ENCODE assay signal across 23 cellular contexts in genomic region chr12:57734586-57734985, GRCh38. TPM values are rescaled to one million over a fixed set of nuclear protein-coding genes. Genes with fewer than 3 reads are reported as not detected.
DNase-seq lines count a peak whose midpoint lies in the region; ATAC-seq, FAIRE-seq and TF ChIP-seq lines count a peak whose summit lies in the region.
"Had no signal": no experiment of that assay in that cellular context is flagged by ENCODE, and none has a peak within 500 bp of the region (broad histone marks: within the 10 kb centered on the region; RNA-seq: fewer than 3 reads in every experiment).

No MANE protein-coding gene starts in this region.

- no peak overlapping the region for H3K18ac ChIP-seq in IMR-90 (ENCODE audit: low read depth, low read length)

- peak overlapping the region; percentile 71; the same call in 1 of the 2 replicates for H3K23ac ChIP-seq in IMR-90 (ENCODE audit: low read depth, low read length)

- no peak for DNase-seq in activated CD8-positive, alpha-beta memory T cell treated with anti-CD3 and anti-CD28 coated beads, Interleukin-2, amount 10 ng/mL, durations not matched to agents 7 days and 5 days
- no peak for DNase-seq in activated CD8-positive, alpha-beta memory T cell treated with anti-CD3 and anti-CD28 coated beads, Interleukin-2, amount 50 U/mL, for 48 hours
- DNase-seq in IMR-90, result no peak
- no peak for DNase-seq in endothelial cell of umbilical vein (ENCODE audit: low read depth, low spot score)
- DNase-seq in osteoblast (ENCODE audit: insufficient read length, low spot score, missing footprints), result peak; percentile 69
- no peak for DNase-seq in left colon
- DNase-seq in GM12891 (ENCODE audit: insufficient read length, low spot score), result no peak
- DNase-seq in mesenteric fat pad (ENCODE audit: low spot score), result no peak
- DNase-seq: activated effector memory CD4-positive, alpha-beta T cell treated with Interleukin-2 at 50 U/mL for 16 hours; amniotic stem cell; MM.1S; NCI-H146; NCI-H748 treated with DMSO at 0.1 percent for 48 hours; OCI-M1; SIG-M5; small intestine; stimulated activated CD4-positive, alpha-beta T cell treated with anti-CD3 and anti-CD28 coated beads, Interleukin-2, amount 100 ng/mL, for 48 hours had no signal

- H2BK20ac ChIP-seq in IMR-90 (ENCODE audit: low read depth, low read length), result no peak overlapping the region

- no TSS peak for BruUV-seq in IMR-90 (replicated peaks; lab: Mats Ljungman, UMichigan)
- no TSS peak for BruUV-seq in endothelial cell of umbilical vein (replicated peaks; lab: Mats Ljungman, UMichigan)

- peaks cover 47% of the 10 kb centered on the region for H3K36me3 Mint-ChIP-seq in activated CD8-positive, alpha-beta memory T cell treated with anti-CD3 and anti-CD28 coated beads, Interleukin-2, amount 10 ng/mL, durations not matched to agents 7 days and 5 days

- H3K14ac ChIP-seq in IMR-90 (replicated peaks; ENCODE audit: low read depth, low read length), result no peak overlapping the region

- H3K4me1 ChIP-seq in IMR-90 (ENCODE audit: control insufficient read depth, insufficient read depth, low read length) (0 out of 2 replicates have a peak, but pooled peaks cover 3% of the 10 kb centered on the region), endothelial cell of umbilical vein (ENCODE audit: control insufficient read depth, extremely low read depth, insufficient read depth, low read length) (no peaks in the 10 kb centered on the region), osteoblast (ENCODE audit: insufficient read depth, low read length) (peaks cover 9% of the 10 kb centered on the region)
- H3K4me1 ChIP-seq: HAP-1 had no signal

- H3K4me1 Mint-ChIP-seq in activated CD8-positive, alpha-beta memory T cell treated with anti-CD3 and anti-CD28 coated beads, Interleukin-2, amount 10 ng/mL, durations not matched to agents 7 days and 5 days, result peaks cover 8% of the 10 kb centered on the region

- dilution Hi-C loops in IMR-90 (cut with HindIII; ENCODE audit: low sequenced_read_pairs, unreplicated experiment) (no loop called here), endothelial cell of umbilical vein (cut with MboI; ENCODE audit: extremely low pct_ligation_motif_present, low sequenced_read_pairs) (no loop called here)

- H3K36me3 ChIP-seq in IMR-90 (ENCODE audit: control insufficient read depth, insufficient read depth, low read length) (no peaks in the 10 kb centered on the region), endothelial cell of umbilical vein (ENCODE audit: control insufficient read depth in 2 of 2, extremely low read depth in 1 of 2, insufficient read depth in 2 of 2, low read length in 2 of 2) (no peaks in the 10 kb centered on the region), osteoblast (ENCODE audit: insufficient read depth, low read length) (no peaks in the 10 kb centered on the region)
- H3K36me3 ChIP-seq: gastroesophageal sphincter, HAP-1 had no signal

- H3K56ac ChIP-seq in IMR-90 (ENCODE audit: extremely low read depth, insufficient read depth, low read length), result no peak overlapping the region

- in situ Hi-C loops in IMR-90 (cut with MboI; ENCODE audit: low sequenced_read_pairs), result loop anchor here (10.0 kb wide), 1 partner anchor 150 kb away; no protein-coding TSS in a partner anchor

- no peak overlapping the region for H3K4me3 ChIP-seq in IMR-90 (ENCODE audit: insufficient read depth, low read depth, low read length)
- H3K4me3 ChIP-seq in endothelial cell of umbilical vein (replicated peaks in 1 of 3; ENCODE audit: insufficient read depth in 1 of 3, low read depth in 1 of 3, low read length in 3 of 3), result no peak overlapping the region
- H3K4me3 ChIP-seq in osteoblast (ENCODE audit: insufficient read depth, low read length), result no peak overlapping the region
- H3K4me3 ChIP-seq: A549; BLaER1 treated with 17β-estradiol and CSF1 and Interleukin-3, amounts not matched to agents 10 nM and 100 nM; gastroesophageal sphincter; HAP-1 had no signal

- H4K5ac ChIP-seq in IMR-90 (ENCODE audit: low read depth, low read length), result no peak overlapping the region

- no peaks in the 10 kb centered on the region for H3K79me1 ChIP-seq in IMR-90 (ENCODE audit: low read depth in 1 of 2, low read length in 2 of 2)

- no peak overlapping the region for H3K4me3 Mint-ChIP-seq in activated CD8-positive, alpha-beta memory T cell treated with anti-CD3 and anti-CD28 coated beads, Interleukin-2, amount 10 ng/mL, durations not matched to agents 7 days and 5 days
- H3K4me3 Mint-ChIP-seq: T-helper 1 cell treated with Interleukin-12 subunit alpha and Interleukin-12 subunit beta and Interleukin-4 antibody, amounts not matched to agents 30 μg/mL and 1 μg/mL, for 36 hours had no signal

- H3K4ac ChIP-seq in IMR-90 (ENCODE audit: low read depth, low read length), result no peak overlapping the region

- POLR2A ChIA-PET in IMR-90 (lab: Charles Lee; ENCODE audit: unreplicated experiment) (interaction anchor here (1.2 kb wide), 1 partner anchor 8 kb away, joined by 3 read pairs; no protein-coding TSS in a partner anchor), endothelial cell of umbilical vein (lab: Charles Lee) (no interaction called here)

- H3K4me2 ChIP-seq in IMR-90 (ENCODE audit: low read depth, low read length) (no peak overlapping the region), endothelial cell of umbilical vein (ENCODE audit: insufficient read depth, low read length) (no peak overlapping the region), osteoblast (ENCODE audit: insufficient read depth, low read length) (no peak overlapping the region)
- H3K4me2 ChIP-seq: A549; BLaER1 treated with 17β-estradiol and CSF1 and Interleukin-3, amounts not matched to agents 10 nM and 100 nM had no signal

- no CpG with 5 or more reads among the region's 4 CpGs for WGBS in IMR-90 (ENCODE audit: extremely low coverage in 2 of 2, insufficient read length in 1 of 2), 2 experiments

- no peaks in the 10 kb centered on the region for H3K27me3 Mint-ChIP-seq in activated CD8-positive, alpha-beta memory T cell treated with anti-CD3 and anti-CD28 coated beads, Interleukin-2, amount 10 ng/mL, durations not matched to agents 7 days and 5 days

- H3K9me1 ChIP-seq in IMR-90 (ENCODE audit: insufficient read depth, low read length) (no peaks in the 10 kb centered on the region), endothelial cell of umbilical vein (replicated peaks; ENCODE audit: control insufficient read depth, extremely low read depth, insufficient read depth, low read length) (no peaks in the 10 kb centered on the region)

- H3K9ac ChIP-seq in IMR-90 (ENCODE audit: low read depth, low read length), result no peak overlapping the region
- H3K9ac ChIP-seq in endothelial cell of umbilical vein (replicated peaks; ENCODE audit: extremely low read depth, insufficient read depth, low read length), result no peak overlapping the region
- H3K9ac ChIP-seq: BLaER1 treated with 17β-estradiol and CSF1 and Interleukin-3, amounts not matched to agents 10 nM and 100 nM had no signal

- CTCF ChIA-PET in activated CD8-positive, alpha-beta memory T cell treated with anti-CD3 and anti-CD28 coated beads, Interleukin-2, amount 10 ng/mL, durations not matched to agents 7 days and 5 days (lab: Charles Lee), result no interaction called here
- CTCF ChIA-PET in IMR-90 (lab: Yijun Ruan, JAX) (no interaction called here), endothelial cell of umbilical vein (lab: Charles Lee) (interaction anchor here (2.0 to 6.1 kb wide), 3 partner anchors 9 to 151 kb away, joined by 8 to 48 read pairs (median 8); no protein-coding TSS in a partner anchor)

- no peak for TF ChIP-seq RAD21 in IMR-90 (IDR thresholded peaks at IDR 0.05; ENCODE audit: low read length)

- peak overlapping the region; percentile 9 for H3K27ac Mint-ChIP-seq in activated CD8-positive, alpha-beta memory T cell treated with anti-CD3 and anti-CD28 coated beads, Interleukin-2, amount 10 ng/mL, durations not matched to agents 7 days and 5 days

- intact Hi-C loops in IMR-90 (cut with micrococcal nuclease) (no loop called here), endothelial cell of umbilical vein (cut with micrococcal nuclease) (no loop called here), left colon (cut with DNase I, micrococcal nuclease) (no loop called here)

- H3K9me3 Mint-ChIP-seq in activated CD8-positive, alpha-beta memory T cell treated with anti-CD3 and anti-CD28 coated beads, Interleukin-2, amount 10 ng/mL, durations not matched to agents 7 days and 5 days (ENCODE audit: low read depth), result no peaks in the 10 kb centered on the region
- H3K9me3 Mint-ChIP-seq: T-helper 1 cell treated with Interleukin-12 subunit alpha and Interleukin-12 subunit beta and Interleukin-4 antibody, amounts not matched to agents 30 μg/mL and 1 μg/mL, for 36 hours had no signal

- no peak for TF ChIP-seq POLR2A in IMR-90 (IDR thresholded peaks at IDR 0.05; ENCODE audit: low read depth, low read length)
- TF ChIP-seq POLR2A in endothelial cell of umbilical vein (IDR thresholded peaks at IDR 0.05; ENCODE audit: low read depth, low read length), result no peak
- TF ChIP-seq POLR2A in GM12891 (IDR thresholded peaks at IDR 0.05; ENCODE audit: low read depth, low read length), result no peak

- 0 out of 2 replicates have a peak, but pooled peaks cover 10% of the 10 kb centered on the region for H4K20me1 ChIP-seq in IMR-90 (ENCODE audit: insufficient read depth, low read length)
- H4K20me1 ChIP-seq in endothelial cell of umbilical vein (replicated peaks; ENCODE audit: control insufficient read depth, extremely low read depth, insufficient read depth, low read length), result no peaks in the 10 kb centered on the region
- peaks cover 4% of the 10 kb centered on the region for H4K20me1 ChIP-seq in osteoblast (ENCODE audit: insufficient read depth, low read length)

- no peak overlapping the region for H3K27ac ChIP-seq in IMR-90 (ENCODE audit: insufficient read depth, low read length)
- no peak overlapping the region for H3K27ac ChIP-seq in endothelial cell of umbilical vein (ENCODE audit: insufficient read depth, low read depth, low read length)
- no peak overlapping the region for H3K27ac ChIP-seq in osteoblast (ENCODE audit: low read depth, low read length)
- H3K27ac ChIP-seq: A549; BLaER1 treated with 17β-estradiol and CSF1 and Interleukin-3, amounts not matched to agents 10 nM and 100 nM; gastroesophageal sphincter had no signal

- FAIRE-seq in endothelial cell of umbilical vein (lab: Jason Lieb, UNC), result no peak
- FAIRE-seq in GM12891 (lab: Jason Lieb, UNC), result no peak
- FAIRE-seq: A549, small intestine had no signal

- no peak overlapping the region for H2AK5ac ChIP-seq in IMR-90 (ENCODE audit: low read depth, low read length)

- no peak overlapping the region for H2BK5ac ChIP-seq in IMR-90 (ENCODE audit: low read depth, low read length, poor library complexity, severe bottlenecking)

- no peak overlapping the region for H4K91ac ChIP-seq in IMR-90 (ENCODE audit: insufficient read depth, low read depth, low read length)

- H2AK9ac ChIP-seq in IMR-90 (replicated peaks; ENCODE audit: low read depth, low read length, poor library complexity), result peak overlapping the region; percentile 55

- H2BK15ac ChIP-seq in IMR-90 (ENCODE audit: low read depth, low read length), result no peak overlapping the region

- no peak overlapping the region for H2BK120ac ChIP-seq in IMR-90 (ENCODE audit: low read depth, low read length)

- no peak for ATAC-seq in activated CD8-positive, alpha-beta memory T cell treated with anti-CD3 and anti-CD28 coated beads, Interleukin-2, amount 10 ng/mL, durations not matched to agents 7 days and 5 days
- ATAC-seq in IMR-90 (ENCODE audit: low read depth), result no peak
- no peak for ATAC-seq in left colon
- ATAC-seq: A549, esophagus mucosa, gastroesophageal sphincter had no signal

- H2AFZ ChIP-seq in IMR-90 (replicated peaks; ENCODE audit: low read length, poor library complexity) (no peak overlapping the region), endothelial cell of umbilical vein (ENCODE audit: low read depth, low read length) (no peak overlapping the region), osteoblast (ENCODE audit: low read length) (no peak overlapping the region)

- H3K79me2 ChIP-seq in endothelial cell of umbilical vein (ENCODE audit: control insufficient read depth, insufficient read depth, low read length) (no peaks in the 10 kb centered on the region), osteoblast (ENCODE audit: insufficient read depth, low read length) (no peaks in the 10 kb centered on the region)

- no peak for TF ChIP-seq CTCF in IMR-90 (conservative IDR thresholded peaks at IDR 0.05; ENCODE audit: low read depth, low read length)
- TF ChIP-seq CTCF in endothelial cell of umbilical vein (IDR thresholded peaks at IDR 0.05; ENCODE audit: extremely low read depth in 1 of 2, insufficient read depth in 1 of 2, low read depth in 1 of 2, low read length in 2 of 2), result no peak
- TF ChIP-seq CTCF in osteoblast (IDR thresholded peaks at IDR 0.05; ENCODE audit: extremely low read depth, low read depth, low read length), result no peak

- H4K8ac ChIP-seq in IMR-90 (ENCODE audit: low read depth in 2 of 2, low read length in 2 of 2), result no peak overlapping the region

- H3K27me3 ChIP-seq in IMR-90 (ENCODE audit: control insufficient read depth, insufficient read depth, low read length) (peaks cover 82% of the 10 kb centered on the region), endothelial cell of umbilical vein (ENCODE audit: control insufficient read depth in 2 of 2, insufficient read depth in 2 of 2, low read length in 2 of 2) (peaks cover 68 to 69% of the 10 kb centered on the region in 2 experiments), osteoblast (ENCODE audit: insufficient read depth, low read length) (peaks cover 71% of the 10 kb centered on the region)
- H3K27me3 ChIP-seq: BLaER1 treated with 17β-estradiol and CSF1 and Interleukin-3, amounts not matched to agents 10 nM and 100 nM had no signal

- H3K9me3 ChIP-seq in IMR-90 (ENCODE audit: control insufficient read depth, insufficient read depth, low read length) (peaks cover 2% of the 10 kb centered on the region; the same call in 1 of the 2 replicates), endothelial cell of umbilical vein (replicated peaks; ENCODE audit: control insufficient read depth, insufficient read depth, low read length) (no peaks in the 10 kb centered on the region), osteoblast (ENCODE audit: low read depth, low read length) (no peaks in the 10 kb centered on the region)
- H3K9me3 ChIP-seq: A549; BLaER1 treated with 17β-estradiol and CSF1 and Interleukin-3, amounts not matched to agents 10 nM and 100 nM; gastroesophageal sphincter; HAP-1 had no signal

RNA-seq across cellular contexts. Expression of gene AGAP2, which starts 4.0 kb away (rescaled TPM):
- total RNA-seq in activated CD8-positive, alpha-beta memory T cell treated with anti-CD3 and anti-CD28 coated beads, Interleukin-2, amount 10 ng/mL, durations not matched to agents 7 days and 5 days, result 10 to 100 TPM; 70.7 to 72.7 TPM
- total RNA-seq in IMR-90 (2012; rRNA removed) (0.18 and 0.28 TPM in 2 replicates), endothelial cell of umbilical vein (0.05 and 0.24 TPM in 2 replicates), osteoblast (0.29 and 0.72 TPM in 2 replicates), left colon (1 to 10 TPM in 1 of 2 donors, under 1 TPM in 1; 0.92 to 1.5 TPM), mesenteric fat pad (2.1 TPM)
- polyA plus RNA-seq in IMR-90 (2012; rRNA removed) (0.03 and 0.07 TPM in 2 replicates), endothelial cell of umbilical vein (0.04 and 0.05 TPM in 2 replicates)
- 0.09 and 0.10 TPM in 2 replicates for polyA plus RNA-seq in IMR-90 (2012; cell fraction: cytosol; rRNA removed)
- polyA plus RNA-seq in IMR-90 (2012; cell fraction: nucleus; rRNA removed; ENCODE audit: low replicate concordance), result 0.55 and 0.88 TPM in 2 replicates
- polyA plus RNA-seq in endothelial cell of umbilical vein (2011; cell fraction: cytosol; rRNA removed), result 0.04 and 0.08 TPM in 2 replicates
- polyA plus RNA-seq in endothelial cell of umbilical vein (2011; cell fraction: nucleus; rRNA removed), result 0.05 and 0.10 TPM in 2 replicates
- polyA plus RNA-seq in endothelial cell of umbilical vein (2012), result 0.14 and 0.20 TPM in 2 replicates
- 0.04 TPM in 1 of 2 replicates, not detected in the other for polyA minus RNA-seq in endothelial cell of umbilical vein
- not detected for polyA minus RNA-seq in endothelial cell of umbilical vein (2011; cell fraction: cytosol; rRNA and poly(A)+ RNA removed)
- polyA minus RNA-seq in endothelial cell of umbilical vein (2011; cell fraction: nucleus; rRNA and poly(A)+ RNA removed), result 0.14 and 0.63 TPM in 2 replicates
- polyA plus RNA-seq in GM12891 (2012; ENCODE audit: low read depth, missing spikeins), result 6.3 TPM

RNA-seq across cellular contexts. Expression of gene TSPAN31, which starts 10.3 kb away (rescaled TPM):
- total RNA-seq in activated CD8-positive, alpha-beta memory T cell treated with anti-CD3 and anti-CD28 coated beads, Interleukin-2, amount 10 ng/mL, durations not matched to agents 7 days and 5 days, result 10 to 100 TPM in 1 of 2 experiments, 1 to 10 TPM in 1; 10.0 to 19.4 TPM
- total RNA-seq in IMR-90 (2012; rRNA removed) (51.1 and 71.2 TPM in 2 replicates), endothelial cell of umbilical vein (14.6 and 15.0 TPM in 2 replicates), osteoblast (37.4 and 41.6 TPM in 2 replicates), left colon (10 to 100 TPM; 28.9 to 40.6 TPM), mesenteric fat pad (35.0 TPM)
- polyA plus RNA-seq in IMR-90 (2012; rRNA removed) (9.9 and 12.3 TPM in 2 replicates), endothelial cell of umbilical vein (33.3 and 43.9 TPM in 2 replicates)
- 22.4 and 46.8 TPM in 2 replicates for polyA plus RNA-seq in IMR-90 (2012; cell fraction: cytosol; rRNA removed)
- 23.3 and 27.2 TPM in 2 replicates for polyA plus RNA-seq in IMR-90 (2012; cell fraction: nucleus; rRNA removed; ENCODE audit: low replicate concordance)
- polyA plus RNA-seq in endothelial cell of umbilical vein (2011; cell fraction: cytosol; rRNA removed), result 19.8 and 19.9 TPM in 2 replicates
- 15.5 and 16.4 TPM in 2 replicates for polyA plus RNA-seq in endothelial cell of umbilical vein (2011; cell fraction: nucleus; rRNA removed)
- 25.7 and 27.8 TPM in 2 replicates for polyA plus RNA-seq in endothelial cell of umbilical vein (2012)
- polyA minus RNA-seq in endothelial cell of umbilical vein, result 47.8 and 57.1 TPM in 2 replicates
- polyA minus RNA-seq in endothelial cell of umbilical vein (2011; cell fraction: cytosol; rRNA and poly(A)+ RNA removed), result 5.5 TPM
- 4.4 and 12.2 TPM in 2 replicates for polyA minus RNA-seq in endothelial cell of umbilical vein (2011; cell fraction: nucleus; rRNA and poly(A)+ RNA removed)
- polyA plus RNA-seq in GM12891 (2012; ENCODE audit: low read depth, missing spikeins), result 24.1 TPM

RNA-seq across cellular contexts. Expression of gene CDK4, which starts 17.5 kb away (rescaled TPM):
- 100 to 1,000 TPM; 127 to 167 TPM for total RNA-seq in activated CD8-positive, alpha-beta memory T cell treated with anti-CD3 and anti-CD28 coated beads, Interleukin-2, amount 10 ng/mL, durations not matched to agents 7 days and 5 days
- total RNA-seq in IMR-90 (2012; rRNA removed) (239 and 297 TPM in 2 replicates), endothelial cell of umbilical vein (156 and 171 TPM in 2 replicates), osteoblast (275 and 293 TPM in 2 replicates), left colon (10 to 100 TPM; 38.4 to 46.0 TPM), mesenteric fat pad (87.0 TPM)
- polyA plus RNA-seq in IMR-90 (2012; rRNA removed) (252 and 261 TPM in 2 replicates), endothelial cell of umbilical vein (300 and 332 TPM in 2 replicates)
- polyA plus RNA-seq in IMR-90 (2012; cell fraction: cytosol; rRNA removed), result 201 and 295 TPM in 2 replicates
- 85.8 and 86.8 TPM in 2 replicates for polyA plus RNA-seq in IMR-90 (2012; cell fraction: nucleus; rRNA removed; ENCODE audit: low replicate concordance)
- 337 and 366 TPM in 2 replicates for polyA plus RNA-seq in endothelial cell of umbilical vein (2011; cell fraction: cytosol; rRNA removed)
- 173 and 189 TPM in 2 replicates for polyA plus RNA-seq in endothelial cell of umbilical vein (2011; cell fraction: nucleus; rRNA removed)
- 197 and 206 TPM in 2 replicates for polyA plus RNA-seq in endothelial cell of umbilical vein (2012)
- polyA minus RNA-seq in endothelial cell of umbilical vein, result 184 and 194 TPM in 2 replicates
- polyA minus RNA-seq in endothelial cell of umbilical vein (2011; cell fraction: cytosol; rRNA and poly(A)+ RNA removed), result 130 TPM
- polyA minus RNA-seq in endothelial cell of umbilical vein (2011; cell fraction: nucleus; rRNA and poly(A)+ RNA removed), result 54.8 and 62.4 TPM in 2 replicates
- 100 TPM for polyA plus RNA-seq in GM12891 (2012; ENCODE audit: low read depth, missing spikeins)

RNA-seq across cellular contexts. Expression of gene MARCHF9, which starts 20.3 kb away (rescaled TPM):
- 10 to 100 TPM; 21.0 to 24.9 TPM for total RNA-seq in activated CD8-positive, alpha-beta memory T cell treated with anti-CD3 and anti-CD28 coated beads, Interleukin-2, amount 10 ng/mL, durations not matched to agents 7 days and 5 days
- total RNA-seq in IMR-90 (2012; rRNA removed) (1.1 TPM in 2 replicates), endothelial cell of umbilical vein (3.0 and 4.6 TPM in 2 replicates), osteoblast (0.59 and 0.72 TPM in 2 replicates), left colon (10 to 100 TPM; 12.2 to 13.1 TPM), mesenteric fat pad (11.3 TPM)
- polyA plus RNA-seq in IMR-90 (2012; rRNA removed) (4.7 and 5.4 TPM in 2 replicates), endothelial cell of umbilical vein (4.8 and 5.8 TPM in 2 replicates)
- 3.6 and 5.6 TPM in 2 replicates for polyA plus RNA-seq in IMR-90 (2012; cell fraction: cytosol; rRNA removed)
- 8.1 and 11.9 TPM in 2 replicates for polyA plus RNA-seq in IMR-90 (2012; cell fraction: nucleus; rRNA removed; ENCODE audit: low replicate concordance)
- polyA plus RNA-seq in endothelial cell of umbilical vein (2011; cell fraction: cytosol; rRNA removed), result 1.6 and 3.7 TPM in 2 replicates
- polyA plus RNA-seq in endothelial cell of umbilical vein (2011; cell fraction: nucleus; rRNA removed), result 4.8 and 5.4 TPM in 2 replicates
- polyA plus RNA-seq in endothelial cell of umbilical vein (2012), result 3.2 and 4.0 TPM in 2 replicates
- polyA minus RNA-seq in endothelial cell of umbilical vein, result 2.8 and 4.2 TPM in 2 replicates
- polyA minus RNA-seq in endothelial cell of umbilical vein (2011; cell fraction: cytosol; rRNA and poly(A)+ RNA removed), result 7.7 TPM
- polyA minus RNA-seq in endothelial cell of umbilical vein (2011; cell fraction: nucleus; rRNA and poly(A)+ RNA removed), result 0.72 and 1.2 TPM in 2 replicates
- 6.8 TPM for polyA plus RNA-seq in GM12891 (2012; ENCODE audit: low read depth, missing spikeins)

RNA-seq across cellular contexts. Expression of gene CYP27B1, which starts 32.3 kb away (rescaled TPM):
- 1 to 10 TPM; 4.5 to 5.4 TPM for total RNA-seq in activated CD8-positive, alpha-beta memory T cell treated with anti-CD3 and anti-CD28 coated beads, Interleukin-2, amount 10 ng/mL, durations not matched to agents 7 days and 5 days
- total RNA-seq in IMR-90 (2012; rRNA removed) (0.36 and 0.56 TPM in 2 replicates), endothelial cell of umbilical vein (2.4 and 2.7 TPM in 2 replicates), osteoblast (0.29 and 0.36 TPM in 2 replicates), left colon (1 to 10 TPM in 1 of 2 donors, under 1 TPM in 1; 0.87 to 1.7 TPM), mesenteric fat pad (1.8 TPM)
- polyA plus RNA-seq in IMR-90 (2012; rRNA removed) (0.80 and 1.3 TPM in 2 replicates), endothelial cell of umbilical vein (0.62 TPM in 2 replicates)
- polyA plus RNA-seq in IMR-90 (2012; cell fraction: cytosol; rRNA removed), result 0.38 and 0.49 TPM in 2 replicates
- polyA plus RNA-seq in IMR-90 (2012; cell fraction: nucleus; rRNA removed; ENCODE audit: low replicate concordance), result 10.4 and 13.8 TPM in 2 replicates
- polyA plus RNA-seq in endothelial cell of umbilical vein (2011; cell fraction: cytosol; rRNA removed), result 0.19 and 0.61 TPM in 2 replicates
- 7.3 and 7.9 TPM in 2 replicates for polyA plus RNA-seq in endothelial cell of umbilical vein (2011; cell fraction: nucleus; rRNA removed)
- 0.74 and 0.86 TPM in 2 replicates for polyA plus RNA-seq in endothelial cell of umbilical vein (2012)
- 0.87 and 1.2 TPM in 2 replicates for polyA minus RNA-seq in endothelial cell of umbilical vein
- polyA minus RNA-seq in endothelial cell of umbilical vein (2011; cell fraction: cytosol; rRNA and poly(A)+ RNA removed), result 7.6 TPM
- 3.3 and 3.8 TPM in 2 replicates for polyA minus RNA-seq in endothelial cell of umbilical vein (2011; cell fraction: nucleus; rRNA and poly(A)+ RNA removed)
- 0.85 TPM for polyA plus RNA-seq in GM12891 (2012; ENCODE audit: low read depth, missing spikeins)

Comparison
In these comparisons a context has a peak if more than half of its experiments do, and no peak if none do; other contexts are left out.
1. RNA of gene AGAP2, which starts 4.0 kb away (total RNA-seq): 70.7 to 72.7 TPM in activated CD8-positive, alpha-beta memory T cell treated with anti-CD3 and anti-CD28 coated beads, Interleukin-2, amount 10 ng/mL, durations not matched to agents 7 days and 5 days; 2.1 TPM in mesenteric fat pad (single experiment), 0.92 to 1.5 TPM in left colon, 0.29 to 0.72 TPM in osteoblast, 0.05 to 0.24 TPM in endothelial cell of umbilical vein and 0.18 to 0.28 TPM in IMR-90; every median in the first group is over 10 times any median in the second.